15 cellular contexts compared by ENCODE assay signal in the genomic region with DNA sequence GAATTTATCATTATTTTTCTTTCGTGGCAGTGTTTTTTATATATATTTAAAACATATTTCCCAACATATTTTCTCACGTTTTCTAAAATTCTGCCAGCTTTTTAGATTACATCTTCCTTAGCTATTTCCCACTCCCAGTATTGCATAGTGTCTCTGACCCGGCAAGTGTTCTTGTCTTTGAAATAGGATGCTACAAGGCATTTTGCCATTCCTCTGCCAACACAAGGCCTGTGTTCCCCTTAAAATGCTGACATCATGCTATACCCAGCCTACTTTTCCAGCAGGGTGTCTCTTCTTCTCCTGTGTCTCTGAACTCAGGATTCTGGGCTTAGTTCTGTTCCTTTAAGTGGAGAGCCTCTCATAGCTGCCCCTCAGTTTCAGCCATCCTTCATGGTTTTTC.
"Had no signal": no experiment of that assay in that cellular context is flagged by ENCODE, and none has a peak within 500 bp of the region (broad histone marks: within the 10 kb centered on the region; RNA-seq: fewer than 3 reads in every experiment).

No MANE protein-coding gene starts in this region.

- H3K36me3 Mint-ChIP-seq: neural progenitor cell; stimulated activated effector memory CD8-positive, alpha-beta T cell treated with anti-CD3 and anti-CD28 coated beads, Interleukin-12 subunit alpha, Interleukin-12 subunit beta, amount 100 ng/mL, for 72 hours had no signal

- H3K27ac ChIP-seq: ascending aorta, epithelial cell of prostate, neural progenitor cell, ovary, tibial artery had no signal

- DNase-seq: activated CD4-positive, alpha-beta T cell treated with anti-CD3 and anti-CD28 coated beads for 4 hours; activated CD8-positive, alpha-beta memory T cell treated with anti-CD3 and anti-CD28 coated beads, Interleukin-2, amount 50 U/mL, for 48 hours; activated CD8-positive, alpha-beta T cell treated with anti-CD3 and anti-CD28 coated beads, Interleukin-2, amount 10 ng/mL, durations not matched to agents 7 days and 5 days; cortex of kidney; effector memory CD4-positive, alpha-beta T cell; left ventricle myocardium superior; ovary; SK-N-SH; small intestine; T-helper 1 cell; tibial artery had no signal

- H3K9ac ChIP-seq: neural progenitor cell, SK-N-SH had no signal

- H3K4me1 ChIP-seq: ascending aorta had no signal

- ATAC-seq: activated CD8-positive, alpha-beta T cell treated with anti-CD3 and anti-CD28 coated beads, Interleukin-2, amount 10 ng/mL, durations not matched to agents 7 days and 5 days; left ventricle myocardium superior; stimulated activated effector memory CD8-positive, alpha-beta T cell treated with anti-CD3 and anti-CD28 coated beads, Interleukin-12 subunit alpha, Interleukin-12 subunit beta, amount 100 ng/mL, for 72 hours had no signal

- H3K9me3 Mint-ChIP-seq: neural progenitor cell; stimulated activated effector memory CD8-positive, alpha-beta T cell treated with anti-CD3 and anti-CD28 coated beads, Interleukin-12 subunit alpha, Interleukin-12 subunit beta, amount 100 ng/mL, for 72 hours had no signal

- H3K4me2 ChIP-seq: neural progenitor cell, SK-N-SH had no signal

- H3K4me3 Mint-ChIP-seq: activated CD8-positive, alpha-beta T cell treated with anti-CD3 and anti-CD28 coated beads, Interleukin-2, amount 10 ng/mL, durations not matched to agents 7 days and 5 days; neural progenitor cell; stimulated activated effector memory CD8-positive, alpha-beta T cell treated with anti-CD3 and anti-CD28 coated beads, Interleukin-12 subunit alpha, Interleukin-12 subunit beta, amount 100 ng/mL, for 72 hours had no signal

- H3K27ac Mint-ChIP-seq: activated CD8-positive, alpha-beta T cell treated with anti-CD3 and anti-CD28 coated beads, Interleukin-2, amount 10 ng/mL, durations not matched to agents 7 days and 5 days; neural progenitor cell; stimulated activated effector memory CD8-positive, alpha-beta T cell treated with anti-CD3 and anti-CD28 coated beads, Interleukin-12 subunit alpha, Interleukin-12 subunit beta, amount 100 ng/mL, for 72 hours had no signal

- H3K9me3 ChIP-seq: ascending aorta, ovary, SK-N-SH, tibial artery had no signal

- H3K27me3 ChIP-seq: ascending aorta, neural progenitor cell, ovary, tibial artery had no signal

- H3K4me3 ChIP-seq: ascending aorta, neural progenitor cell, ovary, tibial artery had no signal

- H3K36me3 ChIP-seq: ascending aorta, neural progenitor cell, ovary, tibial artery had no signal
